1 cellular context compared by ENCODE assay signal in the genomic region with DNA sequence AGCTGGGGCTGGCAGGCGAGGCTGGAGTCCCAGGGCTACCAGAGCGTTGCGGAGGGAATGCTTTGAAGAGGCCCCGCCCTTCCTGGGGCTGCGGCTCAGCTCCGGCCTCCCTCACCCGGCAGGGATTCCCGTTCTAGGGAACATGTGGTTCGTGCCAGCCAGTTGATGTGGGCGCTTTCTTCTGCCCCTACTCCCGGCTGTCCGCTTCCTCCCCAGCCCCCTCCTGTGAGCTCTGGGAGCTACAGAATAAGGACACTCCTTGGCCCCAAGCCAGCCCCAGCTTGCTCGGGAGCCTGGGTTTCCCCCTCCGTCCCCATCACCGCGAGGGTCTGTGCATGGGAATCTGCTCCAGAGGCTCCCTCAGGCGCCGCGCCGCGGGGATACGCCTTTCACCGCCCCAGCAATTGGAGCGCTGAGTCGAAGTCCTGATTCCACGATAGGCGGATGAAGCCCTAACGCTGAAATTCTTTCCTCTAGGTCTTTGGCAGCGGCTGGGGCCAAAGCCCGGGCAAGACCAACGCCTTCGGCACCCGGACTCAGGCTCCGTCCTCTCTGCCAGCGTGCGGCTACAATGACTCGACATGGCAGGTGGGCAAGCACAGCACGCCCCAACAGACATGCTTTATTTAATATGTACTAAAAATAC.
TF ChIP-seq lines count a peak whose summit lies in the region.

No MANE protein-coding gene starts in this region.

TF ChIP-seq in SK-N-SH treated with all-trans-retinoic acid at 6 μM for 48 hours, 23 proteins besides CTCF, POLR2A, EP300 and RAD21 (continued from another document):
- TF ChIP-seq SNAI2 (CRISPR knock-in tag; IDR thresholded peaks at IDR 0.05) = no peak
